ENCODE assay signal across 19 cellular contexts in genomic region chr2:24327988-24328387, GRCh38. TPM values are rescaled to one million over a fixed set of nuclear protein-coding genes. Genes with fewer than 3 reads are reported as not detected.
DNase-seq lines count a peak whose midpoint lies in the region; ATAC-seq and TF ChIP-seq lines count a peak whose summit lies in the region.
"Had no signal": no experiment of that assay in that cellular context is flagged by ENCODE, and none has a peak within 500 bp of the region (broad histone marks: within the 10 kb centered on the region; RNA-seq: fewer than 3 reads in every experiment).

No MANE protein-coding gene starts in this region.

- no peak for TF ChIP-seq POLR2A in thyroid gland (IDR thresholded peaks at IDR 0.05)

- no peak overlapping the region for H3K4me2 ChIP-seq in smooth muscle cell

- H3K4me3 ChIP-seq in thyroid gland (replicated peaks in 1 of 3) (no peak overlapping the region), smooth muscle cell (no peak overlapping the region)
- H3K4me3 ChIP-seq: dorsolateral prefrontal cortex, esophagus muscularis mucosa, right lobe of liver, stomach had no signal

- peak; percentile 8 for DNase-seq in NCI-H82 (lab: John Stamatoyannopoulos, UW)
- DNase-seq in NCI-H82 treated with DMSO at 0.1 percent for 48 hours (lab: John Stamatoyannopoulos, UW; ENCODE audit: unreplicated experiment), result no peak
- DNase-seq in WTC11 (ENCODE audit: low spot score), result no peak
- peak; percentile 22 for DNase-seq in left kidney (ENCODE audit: low read depth, low spot score)
- peak in 1 of 2 donors; percentile 30 for DNase-seq in thyroid gland
- no peak for DNase-seq in smooth muscle cell (lab: John Stamatoyannopoulos, UW; ENCODE audit: unreplicated experiment)
- DNase-seq in NCI-H446 treated with DMSO at 0.1 percent for 48 hours (lab: John Stamatoyannopoulos, UW), result no peak
- no peak for DNase-seq in ureter (ENCODE audit: low spot score)
- DNase-seq: activated CD4-positive, CD25-positive, alpha-beta regulatory T cell; activated naive CD8-positive, alpha-beta T cell treated with anti-CD3 and anti-CD28 coated beads, Interleukin-2, amount 10 ng/mL, durations not matched to agents 7 days and 5 days; CD4-positive, alpha-beta T cell; DMS79 treated with DMSO at 0.1 percent for 48 hours; dorsolateral prefrontal cortex; right lobe of liver; SHP77 treated with DMSO at 0.1 percent for 48 hours; stimulated activated CD4-positive, alpha-beta T cell treated with anti-CD3 and anti-CD28 coated beads, Interleukin-2, amount 100 ng/mL, for 24 hours; stomach; T-helper 17 cell had no signal

- H3K79me2 ChIP-seq in smooth muscle cell (ENCODE audit: low read depth), result peaks cover 11% of the 10 kb centered on the region

- no peaks in the 10 kb centered on the region for H3F3A ChIP-seq in smooth muscle cell (ENCODE audit: low read depth)

- H3K4me1 Mint-ChIP-seq in WTC11, result peaks cover 11% of the 10 kb centered on the region

- POLR2A ChIA-PET in WTC11 (lab: Charles Lee), result interaction anchor here (0.6 kb wide), 1 partner anchor 297 kb away, joined by 3 read pairs; no protein-coding TSS in a partner anchor

- no peak overlapping the region for H3K4me3 Mint-ChIP-seq in WTC11
- H3K4me3 Mint-ChIP-seq: activated naive CD8-positive, alpha-beta T cell treated with anti-CD3 and anti-CD28 coated beads, Interleukin-2, amount 10 ng/mL, durations not matched to agents 7 days and 5 days; CD4-positive, alpha-beta T cell; T-helper 17 cell had no signal

- TF ChIP-seq CTCF in WTC11 (IDR thresholded peaks at IDR 0.05), result no peak
- TF ChIP-seq CTCF in thyroid gland (IDR thresholded peaks at IDR 0.05), result no peak
- TF ChIP-seq CTCF in smooth muscle cell (IDR thresholded peaks at IDR 0.05; ENCODE audit: borderline replicate concordance, insufficient read depth, poor library complexity, severe bottlenecking), result no peak

- 18 to 22% methylated on average over 3 of the region's 3 CpGs for WGBS in thyroid gland, 2 donors
- 89% methylated on average over 3 of the region's 3 CpGs for WGBS in smooth muscle cell (ENCODE audit: low lambda C conversion rate)

- intact Hi-C loops in thyroid gland (cut with DNase I), result no loop called here

- CTCF ChIA-PET in WTC11 (lab: Charles Lee), result interaction anchor here (0.6 to 1.3 kb wide), 2 partner anchors 243 to 260 kb away, joined by 3 to 4 read pairs; partner anchors contain the start of gene TP53I3

- no peaks in the 10 kb centered on the region for H3K27me3 Mint-ChIP-seq in WTC11 (ENCODE audit: low read depth)
- H3K27me3 Mint-ChIP-seq: activated naive CD8-positive, alpha-beta T cell treated with anti-CD3 and anti-CD28 coated beads, Interleukin-2, amount 10 ng/mL, durations not matched to agents 7 days and 5 days; CD4-positive, alpha-beta T cell; T-helper 17 cell had no signal

- H3K36me3 ChIP-seq in thyroid gland (no peaks in the 10 kb centered on the region), smooth muscle cell (ENCODE audit: low read depth) (no peaks in the 10 kb centered on the region)
- H3K36me3 ChIP-seq: right lobe of liver had no signal

- H3K36me3 Mint-ChIP-seq in WTC11, result no peaks in the 10 kb centered on the region

- H3K4me1 ChIP-seq in thyroid gland, result peaks cover 39 to 60% of the 10 kb centered on the region in 2 donors
- no peaks in the 10 kb centered on the region for H3K4me1 ChIP-seq in smooth muscle cell (ENCODE audit: low read depth)

- H3K9ac ChIP-seq in smooth muscle cell (ENCODE audit: low read depth), result no peak overlapping the region

- peak overlapping the region; percentile 25; the same call in 1 of the 2 replicates for H3K27ac Mint-ChIP-seq in WTC11
- H3K27ac Mint-ChIP-seq: activated naive CD8-positive, alpha-beta T cell treated with anti-CD3 and anti-CD28 coated beads, Interleukin-2, amount 10 ng/mL, durations not matched to agents 7 days and 5 days; CD4-positive, alpha-beta T cell; T-helper 17 cell had no signal

- no peaks in the 10 kb centered on the region for H3K27me3 ChIP-seq in thyroid gland
- no peaks in the 10 kb centered on the region for H3K27me3 ChIP-seq in smooth muscle cell (ENCODE audit: low read depth)
- H3K27me3 ChIP-seq: dorsolateral prefrontal cortex, esophagus muscularis mucosa, right lobe of liver, stomach had no signal

- H3K9me3 ChIP-seq in thyroid gland (no peaks in the 10 kb centered on the region), smooth muscle cell (replicated peaks; ENCODE audit: low read depth) (no peaks in the 10 kb centered on the region)
- H3K9me3 ChIP-seq: esophagus muscularis mucosa, right lobe of liver, stomach had no signal

- peak; percentile 41 for ATAC-seq in WTC11
- ATAC-seq: T-helper 17 cell had no signal

- H3K9me3 Mint-ChIP-seq in WTC11, result no peaks in the 10 kb centered on the region; the same call in 1 of the 2 replicates
- H3K9me3 Mint-ChIP-seq: activated naive CD8-positive, alpha-beta T cell treated with anti-CD3 and anti-CD28 coated beads, Interleukin-2, amount 10 ng/mL, durations not matched to agents 7 days and 5 days; CD4-positive, alpha-beta T cell had no signal

- H2AFZ ChIP-seq in smooth muscle cell (ENCODE audit: low read depth), result no peak overlapping the region

- H4K20me1 ChIP-seq in smooth muscle cell (ENCODE audit: low read depth), result peaks cover 59% of the 10 kb centered on the region

- H3K27ac ChIP-seq in thyroid gland (peak overlapping the region; percentile 77 to 94 (median 80)), smooth muscle cell (ENCODE audit: low read depth) (no peak overlapping the region)
- H3K27ac ChIP-seq: esophagus muscularis mucosa, right lobe of liver, stomach had no signal

TF ChIP-seq in WTC11, 78 proteins besides CTCF, POLR2A, EP300 and RAD21:
- TF ChIP-seq ZNF263 (CRISPR knock-in tag; IDR thresholded peaks at IDR 0.05; ENCODE audit: low read depth), result no peak
- no peak for TF ChIP-seq CDX4 (CRISPR knock-in tag; IDR thresholded peaks at IDR 0.05; ENCODE audit: borderline replicate concordance)
- no peak for TF ChIP-seq RELA (CRISPR knock-in tag; IDR thresholded peaks at IDR 0.05; ENCODE audit: borderline replicate concordance)
- no peak for TF ChIP-seq ATF3 (CRISPR knock-in tag; conservative IDR thresholded peaks at IDR 0.05)
- TF ChIP-seq ELF4 (CRISPR knock-in tag; IDR thresholded peaks at IDR 0.05; ENCODE audit: low read depth), result no peak
- no peak for TF ChIP-seq ZMAT4 (CRISPR knock-in tag; IDR thresholded peaks at IDR 0.05)
- no peak for TF ChIP-seq ZNF423 (CRISPR knock-in tag; IDR thresholded peaks at IDR 0.05)
- no peak for TF ChIP-seq GTF2I (CRISPR knock-in tag; conservative IDR thresholded peaks at IDR 0.05)
- no peak for TF ChIP-seq ZBTB21 (CRISPR knock-in tag; IDR thresholded peaks at IDR 0.05; ENCODE audit: borderline replicate concordance)

RNA-seq across cellular contexts. Expression of gene ITSN2, which starts 32.3 kb away (rescaled TPM):
- 18.1 to 19.8 TPM (median 19.0 TPM) in 3 replicates for total RNA-seq in WTC11 (2021)
- total RNA-seq in thyroid gland, result 100 to 1,000 TPM; 107 to 198 (median 116) TPM
- total RNA-seq in smooth muscle cell, result 19.6 and 28.4 TPM in 2 replicates
- polyA plus RNA-seq in smooth muscle cell, result 8.5 and 14.3 TPM in 2 replicates
- 61.2 TPM for total RNA-seq in ureter

Comparison
In these comparisons a context has a peak if more than half of its experiments do, and no peak if none do; other contexts are left out.
1. DNase-seq: peak in NCI-H82 (single experiment) and left kidney (single experiment); none in NCI-H82 treated with DMSO at 0.1 percent for 48 hours (single experiment), WTC11 (single experiment), smooth muscle cell (single experiment), NCI-H446 treated with DMSO at 0.1 percent for 48 hours (single experiment) and ureter (single experiment).